8 cellular contexts compared by ENCODE assay signal in genomic region chr7:90613088-90613498, GRCh38. TPM values are rescaled to one million over a fixed set of nuclear protein-coding genes. Genes with fewer than 3 reads are reported as not detected.
DNase-seq lines count a peak whose midpoint lies in the region; ATAC-seq and TF ChIP-seq lines count a peak whose summit lies in the region.

No MANE protein-coding gene starts in this region.

- peak overlapping the region in 2 of 4 donors; percentile 32 to 36 for H3K4me3 Mint-ChIP-seq in CD4-positive, CD25-positive, alpha-beta regulatory T cell
- H3K4me3 Mint-ChIP-seq in activated T-helper 2 cell treated with anti-CD3 and anti-CD28 coated beads, Interferon-gamma antibody, Interleukin-2, Interleukin-4, amounts not matched to agents 10 μg/mL and 5 μg/mL and 100 μg/mL, durations not matched to agents 14 hours and 24 hours and 36 hours (ENCODE audit: low read depth), result no peak overlapping the region

- no peak for TF ChIP-seq CTCF in right atrium auricular region (IDR thresholded peaks at IDR 0.05)

- peak overlapping the region in 1 of 3 donors; percentile 65 for H3K27ac Mint-ChIP-seq in CD4-positive, CD25-positive, alpha-beta regulatory T cell
- H3K27ac Mint-ChIP-seq in activated T-helper 2 cell treated with anti-CD3 and anti-CD28 coated beads, Interferon-gamma antibody, Interleukin-2, Interleukin-4, amounts not matched to agents 10 μg/mL and 5 μg/mL and 100 μg/mL, durations not matched to agents 14 hours and 24 hours and 36 hours, result peak overlapping the region; percentile 87

- no peaks in the 10 kb centered on the region for H3K36me3 Mint-ChIP-seq in CD4-positive, CD25-positive, alpha-beta regulatory T cell
- no peaks in the 10 kb centered on the region for H3K36me3 Mint-ChIP-seq in activated T-helper 2 cell treated with anti-CD3 and anti-CD28 coated beads, Interferon-gamma antibody, Interleukin-2, Interleukin-4, amounts not matched to agents 10 μg/mL and 5 μg/mL and 100 μg/mL, durations not matched to agents 14 hours and 24 hours and 36 hours (ENCODE audit: low read depth)

- H3K36me3 ChIP-seq in CD4-positive, CD25-positive, alpha-beta regulatory T cell (ENCODE audit: control insufficient read depth, insufficient read depth, low read length), result no peaks in the 10 kb centered on the region
- no peaks in the 10 kb centered on the region for H3K36me3 ChIP-seq in right atrium auricular region

- peak overlapping the region; percentile 30 for H3K4me3 ChIP-seq in CD4-positive, CD25-positive, alpha-beta regulatory T cell (ENCODE audit: low read depth, low read length)
- no peak overlapping the region for H3K4me3 ChIP-seq in right atrium auricular region

- no peaks in the 10 kb centered on the region for H3K4me1 ChIP-seq in CD4-positive, CD25-positive, alpha-beta regulatory T cell (ENCODE audit: control insufficient read depth, insufficient read depth, low read length, poor library complexity, severe bottlenecking)
- H3K4me1 ChIP-seq in right atrium auricular region, result peaks cover 0 to 7% of the 10 kb centered on the region in 2 donors

- intact Hi-C loops in activated T-helper 2 cell treated with anti-CD3 and anti-CD28 coated beads, Interferon-gamma antibody, Interleukin-2, Interleukin-4, amounts not matched to agents 10 μg/mL and 5 μg/mL and 100 μg/mL, durations not matched to agents 14 hours and 24 hours and 36 hours (cut with micrococcal nuclease), result loop anchor here (1.0 to 10.0 kb wide), 3 partner anchors 17 to 204 kb away; partner anchors contain the start of gene CDK14
- intact Hi-C loops in head of caudate nucleus (cut with DNase I), result no loop called here

- no peaks in the 10 kb centered on the region for H3K27me3 ChIP-seq in CD4-positive, CD25-positive, alpha-beta regulatory T cell (ENCODE audit: control insufficient read depth, insufficient read depth, low read length)
- no peaks in the 10 kb centered on the region for H3K27me3 ChIP-seq in right atrium auricular region

- H3K4me1 Mint-ChIP-seq in CD4-positive, CD25-positive, alpha-beta regulatory T cell, result peaks cover 0 to 7% (median 3%) of the 10 kb centered on the region in 4 donors
- peaks cover 11% of the 10 kb centered on the region for H3K4me1 Mint-ChIP-seq in activated T-helper 2 cell treated with anti-CD3 and anti-CD28 coated beads, Interferon-gamma antibody, Interleukin-2, Interleukin-4, amounts not matched to agents 10 μg/mL and 5 μg/mL and 100 μg/mL, durations not matched to agents 14 hours and 24 hours and 36 hours (ENCODE audit: low read depth)

- H3K27me3 Mint-ChIP-seq in CD4-positive, CD25-positive, alpha-beta regulatory T cell, result peaks cover 7% of the 10 kb centered on the region
- H3K27me3 Mint-ChIP-seq in activated T-helper 2 cell treated with anti-CD3 and anti-CD28 coated beads, Interferon-gamma antibody, Interleukin-2, Interleukin-4, amounts not matched to agents 10 μg/mL and 5 μg/mL and 100 μg/mL, durations not matched to agents 14 hours and 24 hours and 36 hours (ENCODE audit: low read depth), result no peaks in the 10 kb centered on the region

- no peak overlapping the region for H3K27ac ChIP-seq in CD4-positive, CD25-positive, alpha-beta regulatory T cell (ENCODE audit: insufficient read depth, low read length, poor library complexity, severe bottlenecking)
- no peak overlapping the region for H3K27ac ChIP-seq in right atrium auricular region

- no peak for DNase-seq in CD4-positive, CD25-positive, alpha-beta regulatory T cell
- no peak for DNase-seq in activated T-helper 2 cell treated with anti-CD3 and anti-CD28 coated beads, Interferon-gamma antibody, Interleukin-2, Interleukin-4, amounts not matched to agents 10 μg/mL and 5 μg/mL and 100 μg/mL, durations not matched to agents 14 hours and 24 hours and 36 hours (ENCODE audit: low spot score)
- no peak for DNase-seq in head of caudate nucleus
- DNase-seq in HK-2 (ENCODE audit: unreplicated experiment), result no peak
- no peak for DNase-seq in cortex of kidney (lab: John Stamatoyannopoulos, UW)
- no peak for DNase-seq in right atrium auricular region (ENCODE audit: low spot score)

- peak; percentile 31 to 48 for ATAC-seq in CD4-positive, CD25-positive, alpha-beta regulatory T cell (ENCODE audit: low read depth in 2 of 2)
- ATAC-seq in GM19324 (IDR thresholded peaks at IDR 0.05; ENCODE audit: low FRiP score, unreplicated experiment) (peak; percentile 85), HG03097 (IDR thresholded peaks at IDR 0.05; ENCODE audit: low FRiP score, unreplicated experiment) (peak; percentile 94)

- H3K9me3 Mint-ChIP-seq in CD4-positive, CD25-positive, alpha-beta regulatory T cell, result peaks cover 0 to 5% (median 0%) of the 10 kb centered on the region in 7 donors
- H3K9me3 Mint-ChIP-seq in activated T-helper 2 cell treated with anti-CD3 and anti-CD28 coated beads, Interferon-gamma antibody, Interleukin-2, Interleukin-4, amounts not matched to agents 10 μg/mL and 5 μg/mL and 100 μg/mL, durations not matched to agents 14 hours and 24 hours and 36 hours, result no peaks in the 10 kb centered on the region

- H3K9me3 ChIP-seq in CD4-positive, CD25-positive, alpha-beta regulatory T cell (ENCODE audit: control insufficient read depth in 2 of 2, low read length in 2 of 2), result no peaks in the 10 kb centered on the region
- no peaks in the 10 kb centered on the region for H3K9me3 ChIP-seq in right atrium auricular region

RNA-seq across cellular contexts. Expression of gene CDK14, which starts 17.0 kb away (rescaled TPM):
- total RNA-seq in CD4-positive, CD25-positive, alpha-beta regulatory T cell, result 4.0 TPM
- polyA plus RNA-seq in CD4-positive, CD25-positive, alpha-beta regulatory T cell, result 1 to 10 TPM in 3 of 4 donors, under 1 TPM in 1; 0.58 to 3.9 (median 1.9) TPM
- 2.1 and 2.2 TPM in 2 replicates for total RNA-seq in activated T-helper 2 cell treated with anti-CD3 and anti-CD28 coated beads, Interferon-gamma antibody, Interleukin-2, Interleukin-4, amounts not matched to agents 10 μg/mL and 5 μg/mL and 100 μg/mL, durations not matched to agents 14 hours and 24 hours and 36 hours
- 10 to 100 TPM; 21.5 to 37.9 TPM for total RNA-seq in right atrium auricular region

Comparison
In these comparisons a context has a peak if more than half of its experiments do, and no peak if none do; other contexts are left out.
1. ATAC-seq: peak in every context shown above with its lines; median percentile 94 in HG03097; 85 in GM19324; 40 in CD4-positive, CD25-positive, alpha-beta regulatory T cell.